In the genomic region with DNA sequence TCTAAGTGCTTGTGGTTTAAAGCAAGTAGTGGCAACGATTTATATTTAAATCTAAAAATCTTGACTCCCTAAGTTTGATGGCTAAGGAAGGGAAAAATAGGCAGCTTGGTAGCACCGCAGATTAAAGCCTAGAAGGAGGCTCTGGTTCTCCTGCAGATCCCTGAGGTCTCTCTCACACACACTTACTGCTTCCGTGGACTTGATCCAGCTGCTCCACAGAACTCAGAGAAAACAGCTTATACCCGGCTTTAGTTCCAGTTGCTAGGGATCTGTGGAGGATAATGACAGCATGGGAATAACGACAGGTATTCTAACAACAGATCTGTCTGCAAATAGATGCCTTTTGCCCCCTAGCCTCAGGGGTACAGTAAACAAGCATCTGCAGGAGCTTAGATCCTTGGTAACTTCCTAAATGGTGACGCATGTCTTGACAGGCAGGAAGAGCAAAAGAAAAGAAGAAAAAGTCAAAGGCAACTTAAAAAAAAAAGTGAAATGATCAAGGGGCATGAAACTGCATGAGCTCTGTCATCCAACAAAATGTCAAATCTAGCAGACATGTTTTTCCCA, we compare ENCODE assay signal across 1 cellular context.
TF ChIP-seq lines count a peak whose summit lies in the region.

No MANE protein-coding gene starts in this region.

TF ChIP-seq in SK-N-SH, 30 proteins besides CTCF, POLR2A, EP300 and RAD21 (continued from another document):
- no peak for TF ChIP-seq RXRA (IDR thresholded peaks at IDR 0.05; ENCODE audit: borderline replicate concordance, low read depth)
- TF ChIP-seq ELF1 (IDR thresholded peaks at IDR 0.05): no peak
- TF ChIP-seq TAF1 (IDR thresholded peaks at IDR 0.05; ENCODE audit: borderline replicate concordance, low read depth, low read length): no peak
- no peak for TF ChIP-seq MAX (IDR thresholded peaks at IDR 0.05; ENCODE audit: low read depth)
- no peak for TF ChIP-seq MXI1 (IDR thresholded peaks at IDR 0.05; ENCODE audit: low read depth, low read length)
- TF ChIP-seq FOXJ3 (CRISPR knock-in tag; IDR thresholded peaks at IDR 0.05): no peak
TF ChIP-seq in SK-N-SH: peak in this region for 0.
